9 cellular contexts compared by ENCODE assay signal in the genomic region with DNA sequence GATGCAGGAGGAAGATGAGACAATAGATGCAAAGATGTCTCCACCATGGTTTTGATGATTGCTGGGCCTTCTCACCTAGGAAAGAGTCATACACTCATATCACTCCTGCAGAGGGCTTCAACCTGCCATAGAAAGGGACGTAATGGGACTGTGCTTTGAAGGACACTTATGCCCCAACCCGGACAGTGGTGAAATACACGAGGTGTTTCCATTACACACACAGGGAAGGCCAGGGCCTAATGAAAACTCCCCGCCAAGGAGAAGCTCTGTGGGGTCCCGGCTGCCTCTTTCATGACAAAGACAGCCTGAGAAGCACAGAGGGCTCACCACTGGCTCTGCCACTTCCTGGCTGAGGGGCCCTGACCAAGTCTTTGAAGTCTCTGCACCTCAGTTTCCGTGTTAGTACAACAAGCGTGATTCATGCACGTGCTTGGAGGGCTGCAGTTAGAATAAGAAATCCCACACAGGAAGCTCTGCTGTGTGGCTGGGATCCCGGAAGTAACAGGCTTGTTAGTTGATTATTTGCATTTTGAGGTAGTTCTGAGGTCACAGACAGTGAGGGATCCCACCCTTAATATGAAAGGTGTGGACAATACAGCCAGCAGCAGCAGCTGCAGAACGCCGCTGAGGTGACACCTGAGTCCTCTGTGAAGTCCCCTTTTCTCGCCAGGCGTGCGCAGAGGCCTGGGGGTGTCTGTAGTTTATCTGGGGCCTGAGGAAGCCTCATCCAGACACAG.
A peak's percentile ranks its signal among the peaks of the same experiment; 100 is the strongest.
DNase-seq lines count a peak whose midpoint lies in the region; ATAC-seq, FAIRE-seq and TF ChIP-seq lines count a peak whose summit lies in the region.
"Had no signal": no experiment of that assay in that cellular context is flagged by ENCODE, and none has a peak within 500 bp of the region (broad histone marks: within the 10 kb centered on the region; RNA-seq: fewer than 3 reads in every experiment).

No MANE protein-coding gene starts in this region.

- peaks cover 6% of the 10 kb centered on the region for H3K4me1 ChIP-seq in thymus (ENCODE audit: control insufficient read depth, insufficient read depth, low read length)

- no peaks in the 10 kb centered on the region for H3K27me3 ChIP-seq in thymus (ENCODE audit: control insufficient read depth, insufficient read depth)

- peak; percentile 53 for TF ChIP-seq POLR2A in GM19193 (IDR thresholded peaks at IDR 0.05; ENCODE audit: extremely low read depth, insufficient read depth, insufficient read length)
- no peak for TF ChIP-seq POLR2A in H54 (IDR thresholded peaks at IDR 0.05; ENCODE audit: low read depth, low read length)

- H3K27ac Mint-ChIP-seq in immature natural killer cell: peak overlapping the region; percentile 97 to 100 (median 99)

- 58% methylated on average over 14 of the region's 14 CpGs for WGBS in thymus

- peak; percentile 26 to 35 for DNase-seq in activated CD4-positive, alpha-beta T cell treated with anti-CD3 and anti-CD28 coated beads for 4 hours
- peak; percentile 95 to 96 (median 95) for DNase-seq in immature natural killer cell
- no peak for DNase-seq in NCI-H524 (lab: John Stamatoyannopoulos, UW)
- DNase-seq in SW 1271 (lab: John Stamatoyannopoulos, UW): no peak
- no peak for DNase-seq in H54 (ENCODE audit: insufficient read length, low spot score)

- H3K9me3 ChIP-seq in thymus (ENCODE audit: control insufficient read depth): no peaks in the 10 kb centered on the region

- peaks cover 57 to 58% of the 10 kb centered on the region in 2 donors for H3K4me1 Mint-ChIP-seq in immature natural killer cell

- peaks cover 14 to 22% (median 17%) of the 10 kb centered on the region in 3 donors for H3K27me3 Mint-ChIP-seq in immature natural killer cell (ENCODE audit: low read depth in 3 of 3)

- no peak for FAIRE-seq in H54 (lab: Jason Lieb, UNC)

- peak overlapping the region; percentile 56 for H3K27ac ChIP-seq in thymus (ENCODE audit: low read depth)

- peak; percentile 69 for ATAC-seq in HG03432 (IDR thresholded peaks at IDR 0.05; ENCODE audit: unreplicated experiment)
- ATAC-seq: Panc1 had no signal

- H3K9me3 Mint-ChIP-seq in immature natural killer cell: no peaks in the 10 kb centered on the region

- no peaks in the 10 kb centered on the region for H3K36me3 ChIP-seq in thymus (ENCODE audit: control insufficient read depth, insufficient read depth)

- peak overlapping the region; percentile 76 to 85 (median 81) for H3K4me3 Mint-ChIP-seq in immature natural killer cell

- no peak overlapping the region for H3K4me3 ChIP-seq in thymus (ENCODE audit: low read length)

- H3K36me3 Mint-ChIP-seq in immature natural killer cell: no peaks in the 10 kb centered on the region

Comparison
In these comparisons a context has a peak if more than half of its experiments do, and no peak if none do; other contexts are left out.
1. DNase-seq: peak in activated CD4-positive, alpha-beta T cell treated with anti-CD3 and anti-CD28 coated beads for 4 hours (2 of 2) and immature natural killer cell (3 of 3); none in NCI-H524 (0 of 2), SW 1271 (0 of 2) and H54 (single experiment).